ENCODE assay signal across 9 cellular contexts in the genomic region with DNA sequence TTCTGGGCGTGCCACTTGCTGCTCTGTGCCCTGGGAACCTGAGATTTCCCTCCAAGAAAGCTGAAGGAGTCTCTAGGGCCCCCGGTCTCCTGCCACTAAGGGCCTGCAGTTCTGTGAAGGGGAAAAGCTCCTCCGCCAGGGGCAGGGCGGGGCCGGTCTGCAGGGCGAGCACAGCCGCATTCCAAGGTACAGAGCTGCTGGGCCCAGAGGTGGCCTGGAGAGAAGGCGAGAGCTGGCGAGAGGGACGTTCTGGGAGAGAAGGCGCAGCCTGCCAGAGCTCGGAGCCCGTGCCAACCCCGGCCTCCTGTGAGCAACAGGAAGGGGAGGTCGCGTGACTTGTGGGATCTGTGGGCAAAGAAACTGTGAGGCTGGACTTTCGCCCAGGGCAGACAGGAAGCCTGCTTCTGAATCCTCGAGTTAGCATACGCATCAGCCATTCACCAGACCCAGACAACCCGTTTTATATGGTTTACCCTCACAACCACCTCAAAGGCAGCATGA.
DNase-seq lines count a peak whose midpoint lies in the region.
"Had no signal": no experiment of that assay in that cellular context is flagged by ENCODE, and none has a peak within 500 bp of the region (broad histone marks: within the 10 kb centered on the region; RNA-seq: fewer than 3 reads in every experiment).

No MANE protein-coding gene starts in this region.

- no peak overlapping the region for H3K9ac ChIP-seq in rectal smooth muscle tissue (ENCODE audit: low read length)

- H3K36me3 ChIP-seq in rectal smooth muscle tissue (ENCODE audit: control insufficient read depth, insufficient read depth, low read length): no peaks in the 10 kb centered on the region

- peak; percentile 27 for DNase-seq in activated CD4-positive, alpha-beta T cell treated with anti-CD3 and anti-CD28 coated beads for 1 hour
- no peak for DNase-seq in activated CD4-positive, alpha-beta T cell treated with anti-CD3 and anti-CD28 coated beads, Interleukin-2, amount 50 U/mL, for 4 hours
- peak; percentile 28 to 51 for DNase-seq in Kasumi-1 (lab: John Stamatoyannopoulos, UW)
- peak; percentile 27 for DNase-seq in activated effector memory CD4-positive, alpha-beta T cell treated with Interleukin-2 at 50 U/mL for 16 hours
- DNase-seq in glomerular endothelial cell (ENCODE audit: extremely low read depth, low read depth, low spot score): peak; percentile 48
- DNase-seq in NCI-H146 (lab: John Stamatoyannopoulos, UW): no peak
- no peak for DNase-seq in retina

- H3K27ac ChIP-seq in rectal smooth muscle tissue (ENCODE audit: low read depth, low read length): peak overlapping the region; percentile 34
- H3K27ac ChIP-seq: A549 had no signal

- no peaks in the 10 kb centered on the region for H3K4me1 ChIP-seq in rectal smooth muscle tissue (ENCODE audit: control insufficient read depth, insufficient read depth, low read length)
- H3K4me1 ChIP-seq: A549 had no signal

- no peaks in the 10 kb centered on the region for H3K27me3 ChIP-seq in rectal smooth muscle tissue (ENCODE audit: control insufficient read depth, insufficient read depth, low read length)

- H3K4me3 ChIP-seq in rectal smooth muscle tissue (ENCODE audit: low read length): peak overlapping the region; percentile 20
- H3K4me3 ChIP-seq: A549 had no signal

Comparison
In these comparisons a context has a peak if more than half of its experiments do, and no peak if none do; other contexts are left out.
1. DNase-seq: peak in activated CD4-positive, alpha-beta T cell treated with anti-CD3 and anti-CD28 coated beads for 1 hour (single experiment), Kasumi-1 (2 of 2), activated effector memory CD4-positive, alpha-beta T cell treated with Interleukin-2 at 50 U/mL for 16 hours (single experiment) and glomerular endothelial cell (single experiment); none in activated CD4-positive, alpha-beta T cell treated with anti-CD3 and anti-CD28 coated beads, Interleukin-2, amount 50 U/mL, for 4 hours (0 of 2), NCI-H146 (single experiment) and retina (single experiment).